1 cellular context compared by ENCODE assay signal in genomic region chr22:42577141-42577540, GRCh38. TPM values are rescaled to one million over a fixed set of nuclear protein-coding genes. Genes with fewer than 3 reads are reported as not detected.
"Had no signal": no experiment of that assay in that cellular context is flagged by ENCODE, and none has a peak within 500 bp of the region (broad histone marks: within the 10 kb centered on the region; RNA-seq: fewer than 3 reads in every experiment).

No MANE protein-coding gene starts in this region.

RNA-seq across cellular contexts. Expression of gene SERHL2, which starts 23.4 kb away (rescaled TPM):
- total RNA-seq: HT-29 had no signal
